ENCODE assay signal across 21 cellular contexts in genomic region chr18:65817178-65817577, GRCh38.
"Had no signal": no experiment of that assay in that cellular context is flagged by ENCODE, and none has a peak within 500 bp of the region (broad histone marks: within the 10 kb centered on the region; RNA-seq: fewer than 3 reads in every experiment).

No MANE protein-coding gene starts in this region.

- H3K27ac ChIP-seq: RWPE1 had no signal

- H3K4me2 ChIP-seq: SK-N-SH had no signal

- ATAC-seq: Panc1, PC-3, T-cell had no signal

- H3K9me3 ChIP-seq: SK-N-SH had no signal

- H3K9ac ChIP-seq: SK-N-SH had no signal

- DNase-seq: KBM-7, MV-4-11, NCI-H1048, NCI-H1105, NCI-H1417, NCI-H1436 treated with DMSO at 0.1 percent for 48 hours, NCI-H1694 treated with DMSO at 0.1 percent for 48 hours, NCI-H1930, NCI-H2081, NCI-H2107, NCI-H2227 treated with DMSO at 0.1 percent for 48 hours, NCI-H524 treated with DMSO at 0.1 percent for 48 hours, NCI-H69, NCI-H774, PC-3, SHP77, SK-N-SH, SW 1271, T-cell had no signal
